In genomic region chr22:20128619-20128901, GRCh38 we compare ENCODE assay signal across 1 cellular context.
A peak's percentile ranks its signal among the peaks of the same experiment; 100 is the strongest.
TF ChIP-seq lines count a peak whose summit lies in the region.

No MANE protein-coding gene starts in this region.

TF ChIP-seq in K562, 482 proteins besides CTCF, POLR2A, EP300 and RAD21:
- TF ChIP-seq SIN3A (IDR thresholded peaks at IDR 0.05; ENCODE audit: borderline replicate concordance in 2 of 2, control insufficient read depth in 1 of 2, low read depth in 2 of 2, low read length in 2 of 2) = peak in 1 of 2 experiments; percentile 28; a peak in 1 of 4 replicates
- TF ChIP-seq ESRRA (IDR thresholded peaks at IDR 0.05; ENCODE audit: borderline replicate concordance, low read depth) = no peak
- TF ChIP-seq EP400 (IDR thresholded peaks at IDR 0.05) = no peak
- TF ChIP-seq CEBPB (tag; IDR thresholded peaks at IDR 0.05) = no peak
- 0 out of 2 replicates have a peak, but pooled peaks have one; percentile 1 for TF ChIP-seq LEF1 (IDR thresholded peaks at IDR 0.05)
- TF ChIP-seq ZNF407 (IDR thresholded peaks at IDR 0.05; ENCODE audit: low read depth) = 0 out of 2 replicates have a peak, but pooled peaks have one; percentile 2
- no peak for TF ChIP-seq ARID3A (IDR thresholded peaks at IDR 0.05; ENCODE audit: borderline replicate concordance, low read depth, low read length)
- TF ChIP-seq CREB1 (IDR thresholded peaks at IDR 0.05) = peak; percentile 13; the same call in 1 of the 2 replicates
- no peak for TF ChIP-seq CREB1 (CRISPR knock-in tag; IDR thresholded peaks at IDR 0.05)
- TF ChIP-seq ZBED1 (IDR thresholded peaks at IDR 0.05) = peak; percentile 14
- TF ChIP-seq TFAP4 (CRISPR knock-in tag; IDR thresholded peaks at IDR 0.05; ENCODE audit: borderline replicate concordance) = no peak
- TF ChIP-seq SMAD1 (IDR thresholded peaks at IDR 0.05; ENCODE audit: low read depth, low read length, partially characterized antibody) = peak; percentile 0
- 0 out of 4 replicates have a peak, but pooled peaks of 1 of the 2 experiments have one; percentile 4 for TF ChIP-seq TBL1XR1 (IDR thresholded peaks at IDR 0.05; ENCODE audit: low read length in 2 of 2)
- TF ChIP-seq ETV1 (tag; conservative IDR thresholded peaks at IDR 0.05; ENCODE audit: low read depth) = no peak
